Comparison of ENCODE assay signal across 23 cellular contexts in genomic region chr14:62133776-62134175, GRCh38.
DNase-seq lines count a peak whose midpoint lies in the region; ATAC-seq and TF ChIP-seq lines count a peak whose summit lies in the region.
"Had no signal": no experiment of that assay in that cellular context is flagged by ENCODE, and none has a peak within 500 bp of the region (broad histone marks: within the 10 kb centered on the region; RNA-seq: fewer than 3 reads in every experiment).

No MANE protein-coding gene starts in this region.

- H3K27me3 Mint-ChIP-seq in nephron (ENCODE audit: low read depth) (peaks cover 31% of the 10 kb centered on the region), glutamatergic neuron (ENCODE audit: unreplicated experiment) (no peaks in the 10 kb centered on the region), T-cell (peaks cover 43 to 48% of the 10 kb centered on the region in 2 donors)

- no peak overlapping the region for H2BK120ac ChIP-seq in IMR-90 (ENCODE audit: low read depth, low read length)

- POLR2A ChIA-PET in IMR-90 (lab: Charles Lee; ENCODE audit: unreplicated experiment): no interaction called here
- POLR2A ChIA-PET in T-cell (lab: Charles Lee): no interaction called here

- no peak for ATAC-seq in IMR-90 (ENCODE audit: low read depth)
- no peak for ATAC-seq in GM21723 (IDR thresholded peaks at IDR 0.05; ENCODE audit: unreplicated experiment)
- ATAC-seq in T-cell (replicated peaks in 1 of 4): no peak
- ATAC-seq: A549 had no signal

- TF ChIP-seq CTCF in IMR-90 (conservative IDR thresholded peaks at IDR 0.05; ENCODE audit: low read depth, low read length) (no peak), nephron (IDR thresholded peaks at IDR 0.05; ENCODE audit: unreplicated experiment in 3 of 3) (no peak), glutamatergic neuron (IDR thresholded peaks at IDR 0.05; ENCODE audit: partially characterized antibody, unreplicated experiment) (no peak)

- no peaks in the 10 kb centered on the region for H3K36me3 ChIP-seq in IMR-90 (ENCODE audit: control insufficient read depth, insufficient read depth, low read length)
- H3K36me3 ChIP-seq: BE2C; BLaER1 treated with 17β-estradiol and CSF1 and Interleukin-3, amounts not matched to agents 10 nM and 100 nM had no signal

- no peaks in the 10 kb centered on the region for H3K4me1 ChIP-seq in IMR-90 (ENCODE audit: control insufficient read depth, insufficient read depth, low read length)
- H3K4me1 ChIP-seq: A549; BE2C; BLaER1 treated with 17β-estradiol and CSF1 and Interleukin-3, amounts not matched to agents 10 nM and 100 nM had no signal

- no peaks in the 10 kb centered on the region for H3K9me1 ChIP-seq in IMR-90 (ENCODE audit: insufficient read depth, low read length)

- no peak overlapping the region for H2BK5ac ChIP-seq in IMR-90 (ENCODE audit: low read depth, low read length, poor library complexity, severe bottlenecking)

- no peak overlapping the region for H3K27ac ChIP-seq in IMR-90 (ENCODE audit: insufficient read depth, low read length)
- H3K27ac ChIP-seq: A549; BLaER1 treated with 17β-estradiol and CSF1 and Interleukin-3, amounts not matched to agents 10 nM and 100 nM; GM23248 had no signal

- H4K20me1 ChIP-seq in IMR-90 (ENCODE audit: insufficient read depth, low read length): no peaks in the 10 kb centered on the region
- H4K20me1 ChIP-seq: BLaER1 treated with 17β-estradiol and CSF1 and Interleukin-3, amounts not matched to agents 10 nM and 100 nM had no signal

- no peak for TF ChIP-seq RAD21 in IMR-90 (IDR thresholded peaks at IDR 0.05; ENCODE audit: low read length)

- no peak overlapping the region for H2AK5ac ChIP-seq in IMR-90 (ENCODE audit: low read depth, low read length)

- H3K23ac ChIP-seq in IMR-90 (ENCODE audit: low read depth, low read length): no peak overlapping the region

- H3K27ac Mint-ChIP-seq in nephron (peak overlapping the region; percentile 2 to 27 (median 15)), glutamatergic neuron (ENCODE audit: unreplicated experiment) (no peak overlapping the region), T-cell (no peak overlapping the region)
- H3K27ac Mint-ChIP-seq: CD14-positive monocyte; CD4-positive, alpha-beta T cell; CD8-positive, alpha-beta memory T cell had no signal

- H3K27me3 ChIP-seq in IMR-90 (ENCODE audit: control insufficient read depth, insufficient read depth, low read length): peaks cover 2% of the 10 kb centered on the region; the same call in 1 of the 2 replicates
- H3K27me3 ChIP-seq: BLaER1 treated with 17β-estradiol and CSF1 and Interleukin-3, amounts not matched to agents 10 nM and 100 nM had no signal

- no peaks in the 10 kb centered on the region for H3K79me1 ChIP-seq in IMR-90 (ENCODE audit: low read depth in 1 of 2, low read length in 2 of 2)

- no peak overlapping the region for H4K5ac ChIP-seq in IMR-90 (ENCODE audit: low read depth, low read length)

- H3K4ac ChIP-seq in IMR-90 (ENCODE audit: low read depth, low read length): no peak overlapping the region

- H2AK9ac ChIP-seq in IMR-90 (replicated peaks; ENCODE audit: low read depth, low read length, poor library complexity): no peak overlapping the region

- no peak overlapping the region for H3K4me3 Mint-ChIP-seq in nephron
- no peak overlapping the region for H3K4me3 Mint-ChIP-seq in glutamatergic neuron (ENCODE audit: unreplicated experiment)
- H3K4me3 Mint-ChIP-seq in T-cell: no peak overlapping the region
- H3K4me3 Mint-ChIP-seq: CD14-positive monocyte; CD4-positive, alpha-beta T cell; CD8-positive, alpha-beta memory T cell had no signal

- dilution Hi-C loops in IMR-90 (cut with HindIII; ENCODE audit: low sequenced_read_pairs, unreplicated experiment): loop anchor here (25.0 kb wide), 1 partner anchor 221 kb away; no protein-coding TSS in a partner anchor

- DNase-seq in IMR-90 (no peak), NCI-H2171 (lab: John Stamatoyannopoulos, UW) (peak; percentile 18), cerebellar cortex (ENCODE audit: low spot score) (peak; percentile 55), glutamatergic neuron (no peak), T-cell (no peak)
- DNase-seq: 8988T; ACHN; AML-193; BE2C; CD4-positive, alpha-beta T cell; CD8-positive, alpha-beta memory T cell; DMS 273 treated with DMSO at 0.1 percent for 48 hours; DMS79; EL; GF-D8; GM23248; H7; HCEC 1CT had no signal

- TF ChIP-seq POLR2A in IMR-90 (IDR thresholded peaks at IDR 0.05; ENCODE audit: low read depth, low read length): no peak

- H3K9ac ChIP-seq in IMR-90 (ENCODE audit: low read depth, low read length): no peak overlapping the region
- H3K9ac ChIP-seq: BLaER1 treated with 17β-estradiol and CSF1 and Interleukin-3, amounts not matched to agents 10 nM and 100 nM; GM23248 had no signal

- intact Hi-C loops in IMR-90 (cut with micrococcal nuclease): no loop called here

- CTCF ChIA-PET in IMR-90 (lab: Yijun Ruan, JAX) (no interaction called here), T-cell (lab: Charles Lee) (interaction anchor here in 1 of 2 donors (0.6 to 1.2 kb wide), 2 partner anchors 102 to 858 kb away, joined by 3 to 4 read pairs; no protein-coding TSS in a partner anchor)

- H2BK15ac ChIP-seq in IMR-90 (ENCODE audit: low read depth, low read length): no peak overlapping the region

- no peak overlapping the region for H3K18ac ChIP-seq in IMR-90 (ENCODE audit: low read depth, low read length)

- peaks cover 16% of the 10 kb centered on the region for H3K4me1 Mint-ChIP-seq in nephron
- no peaks in the 10 kb centered on the region for H3K4me1 Mint-ChIP-seq in glutamatergic neuron (ENCODE audit: low read depth, unreplicated experiment)
- H3K4me1 Mint-ChIP-seq in T-cell: no peaks in the 10 kb centered on the region
- H3K4me1 Mint-ChIP-seq: CD14-positive monocyte; CD8-positive, alpha-beta memory T cell had no signal

- H3K14ac ChIP-seq in IMR-90 (replicated peaks; ENCODE audit: low read depth, low read length): no peak overlapping the region

- H3K9me3 Mint-ChIP-seq in nephron: peaks cover 3% of the 10 kb centered on the region
- no peaks in the 10 kb centered on the region for H3K9me3 Mint-ChIP-seq in glutamatergic neuron (ENCODE audit: unreplicated experiment)
- H3K9me3 Mint-ChIP-seq in T-cell: peaks cover 0 to 4% (median 0%) of the 10 kb centered on the region in 3 donors
- H3K9me3 Mint-ChIP-seq: CD4-positive, alpha-beta T cell had no signal

- H3K4me2 ChIP-seq in IMR-90 (ENCODE audit: low read depth, low read length): no peak overlapping the region
- H3K4me2 ChIP-seq: A549; BLaER1 treated with 17β-estradiol and CSF1 and Interleukin-3, amounts not matched to agents 10 nM and 100 nM had no signal

- no peak overlapping the region for H3K4me3 ChIP-seq in IMR-90 (ENCODE audit: insufficient read depth, low read depth, low read length)
- H3K4me3 ChIP-seq: A549; BLaER1 treated with 17β-estradiol and CSF1 and Interleukin-3, amounts not matched to agents 10 nM and 100 nM; GM23248 had no signal

- H2BK20ac ChIP-seq in IMR-90 (ENCODE audit: low read depth, low read length): no peak overlapping the region

- H4K8ac ChIP-seq in IMR-90 (ENCODE audit: low read depth in 2 of 2, low read length in 2 of 2): no peak overlapping the region

- H2AFZ ChIP-seq in IMR-90 (replicated peaks; ENCODE audit: low read length, poor library complexity): no peak overlapping the region
- H2AFZ ChIP-seq: GM23248 had no signal

- in situ Hi-C loops in IMR-90 (cut with MboI; ENCODE audit: low sequenced_read_pairs): no loop called here

- no peaks in the 10 kb centered on the region for H3K36me3 Mint-ChIP-seq in nephron (ENCODE audit: low read depth)
- no peaks in the 10 kb centered on the region for H3K36me3 Mint-ChIP-seq in glutamatergic neuron (ENCODE audit: unreplicated experiment)
- H3K36me3 Mint-ChIP-seq in T-cell: no peaks in the 10 kb centered on the region
- H3K36me3 Mint-ChIP-seq: CD14-positive monocyte; CD8-positive, alpha-beta memory T cell had no signal

- no peaks in the 10 kb centered on the region for H3K9me3 ChIP-seq in IMR-90 (ENCODE audit: control insufficient read depth, insufficient read depth, low read length)
- H3K9me3 ChIP-seq: A549, BE2C had no signal

- no TSS peak for BruUV-seq in IMR-90 (replicated peaks; lab: Mats Ljungman, UMichigan)

- H3K56ac ChIP-seq in IMR-90 (ENCODE audit: extremely low read depth, insufficient read depth, low read length): no peak overlapping the region

- no peak overlapping the region for H4K91ac ChIP-seq in IMR-90 (ENCODE audit: insufficient read depth, low read depth, low read length)

TF ChIP-seq in IMR-90, 13 proteins besides CTCF, POLR2A, EP300 and RAD21:
- peak; percentile 38; the same call in 1 of the 2 replicates for TF ChIP-seq CEBPB (IDR thresholded peaks at IDR 0.05; ENCODE audit: low read depth, low read length)
- no peak for TF ChIP-seq NFE2L2 (IDR thresholded peaks at IDR 0.05; ENCODE audit: low read depth, low read length)
TF ChIP-seq in IMR-90: peak in this region for 1.

Comparison
In these comparisons a context has a peak if more than half of its experiments do, and no peak if none do; other contexts are left out.
1. DNase-seq: peak in NCI-H2171 (single experiment) and cerebellar cortex (single experiment); none in IMR-90 (single experiment), glutamatergic neuron (single experiment) and T-cell (0 of 34).
2. H3K27ac Mint-ChIP-seq: peak in nephron (3 of 3); none in glutamatergic neuron (single experiment) and T-cell (0 of 2).